In the genomic region with DNA sequence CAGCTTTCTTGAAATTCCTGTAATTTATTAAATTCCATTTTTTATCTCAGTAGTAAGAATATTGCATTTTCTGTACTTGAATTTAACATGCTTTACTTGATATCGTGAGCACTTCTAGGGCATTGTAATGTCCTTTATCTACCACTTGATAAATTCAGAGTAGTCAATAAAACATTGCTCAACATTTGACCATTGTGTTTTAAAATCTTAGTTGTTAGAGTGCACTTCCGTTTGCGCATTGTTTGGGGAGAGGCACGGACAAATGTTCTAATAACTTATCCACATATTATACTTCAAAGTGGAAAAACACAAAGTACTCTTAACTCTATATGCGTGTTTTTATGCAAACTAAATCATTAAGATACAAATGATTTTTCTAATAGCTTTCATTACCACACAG, we compare ENCODE assay signal across 8 cellular contexts. TPM values are rescaled to one million over a fixed set of nuclear protein-coding genes. Genes with fewer than 3 reads are reported as not detected.
DNase-seq lines count a peak whose midpoint lies in the region; FAIRE-seq and TF ChIP-seq lines count a peak whose summit lies in the region.

No MANE protein-coding gene starts in this region.

- H2AK5ac ChIP-seq in H1 (ENCODE audit: low read depth, low read length) = no peak overlapping the region

- peak overlapping the region; percentile 85 to 97 (median 90) for H3K27ac ChIP-seq in Peyer's patch
- no peak overlapping the region for H3K27ac ChIP-seq in H1 (ENCODE audit: low read depth, low read length)

- H2BK120ac ChIP-seq in H1 (replicated peaks; ENCODE audit: low read depth, low read length) = no peak overlapping the region

- H3K4me1 ChIP-seq in Peyer's patch (no peaks in the 10 kb centered on the region), H1 (replicated peaks in 1 of 4; ENCODE audit: control insufficient read depth in 3 of 4, insufficient read depth in 4 of 4, low read length in 3 of 4) (no peaks in the 10 kb centered on the region; a peak in 2 of 7 replicates), mucosa of stomach (ENCODE audit: control insufficient read depth, insufficient read depth, low read length) (peaks cover 4% of the 10 kb centered on the region)

- no peaks in the 10 kb centered on the region for H3K23me2 ChIP-seq in H1 (ENCODE audit: low read depth, low read length)

- H3K36me3 ChIP-seq in Peyer's patch = peaks cover 0 to 5% (median 0%) of the 10 kb centered on the region in 3 donors
- H3K36me3 ChIP-seq in H1 (ENCODE audit: control insufficient read depth in 2 of 4, insufficient read depth in 4 of 4, low read length in 3 of 4) = peaks cover 0 to 4% (median 0%) of the 10 kb centered on the region in 4 experiments; a peak in 1 of 8 replicates
- H3K36me3 ChIP-seq in mucosa of stomach (ENCODE audit: control insufficient read depth, insufficient read depth, low read length) = no peaks in the 10 kb centered on the region

- H3K14ac ChIP-seq in H1 (ENCODE audit: insufficient read length) = no peak overlapping the region

- TF ChIP-seq EP300 in H1 (IDR thresholded peaks at IDR 0.05; ENCODE audit: borderline replicate concordance in 1 of 2, low read depth in 2 of 2, low read length in 2 of 2) = no peak

- H4K5ac ChIP-seq in H1 (ENCODE audit: insufficient read length, low read depth, low read length) = peak overlapping the region; percentile 73

- H3K9ac ChIP-seq in H1 (replicated peaks in 1 of 4; ENCODE audit: extremely low read depth in 1 of 4, low read depth in 3 of 4, low read length in 3 of 4) = peak overlapping the region in 3 of 4 experiments; percentile 5 to 81 (median 61); a peak in 4 of 7 replicates
- peak overlapping the region; percentile 90 for H3K9ac ChIP-seq in mucosa of stomach (ENCODE audit: low read length)

- H4K91ac ChIP-seq in H1 (replicated peaks; ENCODE audit: insufficient read length, low read length) = no peak overlapping the region

- no peak overlapping the region for H2BK20ac ChIP-seq in H1 (ENCODE audit: low read length)

- CTCF ChIA-PET in H1 (lab: Charles Lee; ENCODE audit: partially characterized antibody) = interaction anchor here (0.6 kb wide), 1 partner anchor 657 kb away, joined by 3 read pairs; a partner anchor contains a TSS

- TF ChIP-seq POLR2A in Peyer's patch (IDR thresholded peaks at IDR 0.05) = no peak
- TF ChIP-seq POLR2A in H1 (IDR thresholded peaks at IDR 0.05; ENCODE audit: control extremely low read depth in 1 of 2, low read depth in 2 of 2, low read length in 2 of 2) = no peak

- H2BK5ac ChIP-seq in H1 (ENCODE audit: low read depth, low read length) = no peak overlapping the region

- H3K4me3 ChIP-seq in Peyer's patch = peak overlapping the region; percentile 64 to 81 (median 66)
- H3K4me3 ChIP-seq in H1 (ENCODE audit: extremely low read depth in 1 of 4, insufficient read depth in 2 of 4, low read depth in 3 of 4, low read length in 4 of 4) = peak overlapping the region; percentile 78 to 87 (median 84)
- peak overlapping the region; percentile 21 for H3K4me3 ChIP-seq in mucosa of stomach (ENCODE audit: low read length)

- H3K27ac Mint-ChIP-seq in activated naive CD4-positive, alpha-beta T cell treated with anti-CD3 and anti-CD28 coated beads, Interleukin-2, amount 50 U/mL, for 24 hours = peak overlapping the region; percentile 97

- H2BK15ac ChIP-seq in H1 (ENCODE audit: low read length) = no peak overlapping the region

- no peak overlapping the region for H3K56ac ChIP-seq in H1 (replicated peaks; ENCODE audit: insufficient read length, low read depth, low read length)

- no peak overlapping the region for H2BK12ac ChIP-seq in H1 (ENCODE audit: low read depth, low read length)

- peak overlapping the region; percentile 79 for H2AFZ ChIP-seq in H1 (ENCODE audit: low read length)

- peak in 4 of 6 experiments; percentile 11 to 60 (median 37) for TF ChIP-seq CTCF in Peyer's patch (IDR thresholded peaks at IDR 0.05)
- no peak for TF ChIP-seq CTCF in H1 (IDR thresholded peaks at IDR 0.05; ENCODE audit: control extremely low read depth in 1 of 3, insufficient read depth in 1 of 3, low read depth in 1 of 3, low read length in 3 of 3)

- no peak overlapping the region for H3K4ac ChIP-seq in H1 (replicated peaks; ENCODE audit: insufficient read length, low read depth, low read length)

- peaks cover 0 to 40% of the 10 kb centered on the region in 2 experiments; a peak in 2 of 4 replicates for H3K79me2 ChIP-seq in H1 (ENCODE audit: control insufficient read depth in 1 of 2, insufficient read depth in 2 of 2, low read length in 2 of 2)

- TF ChIP-seq RAD21 in H1 (IDR thresholded peaks at IDR 0.05 in 1 of 2, conservative IDR thresholded peaks at IDR 0.05 in 1 of 2; ENCODE audit: low read depth in 2 of 2, low read length in 2 of 2) = no peak

- peaks cover 57% of the 10 kb centered on the region for H3K4me1 Mint-ChIP-seq in activated naive CD4-positive, alpha-beta T cell treated with anti-CD3 and anti-CD28 coated beads, Interleukin-2, amount 50 U/mL, for 24 hours

- POLR2A ChIA-PET in H1 (lab: Charles Lee; ENCODE audit: partially characterized antibody) = interaction anchor here (1.2 to 1.5 kb wide), 2 partner anchors 25 to 27 kb away, joined by 3 read pairs; no protein-coding TSS in a partner anchor

- H3K79me1 ChIP-seq in H1 (ENCODE audit: low read depth, low read length) = no peaks in the 10 kb centered on the region; the same call in 1 of the 2 replicates

- no peak for DNase-seq in activated naive CD4-positive, alpha-beta T cell treated with Interleukin-2 at 50 U/mL for 16 hours
- DNase-seq in Peyer's patch = no peak
- no peak for DNase-seq in H1 (ENCODE audit: low read depth in 1 of 2, low spot score in 2 of 2)
- no peak for DNase-seq in NCI-H82 treated with DMSO at 0.1 percent for 48 hours (lab: John Stamatoyannopoulos, UW; ENCODE audit: unreplicated experiment)
- DNase-seq in stimulated activated CD4-positive, alpha-beta T cell treated with anti-CD3 and anti-CD28 coated beads, Interleukin-4, amount 100 ng/mL, for 24 hours = no peak
- DNase-seq in activated CD8-positive, alpha-beta memory T cell treated with anti-CD3 and anti-CD28 coated beads for 24 hours = no peak

- H3K9me3 ChIP-seq in Peyer's patch (no peaks in the 10 kb centered on the region), H1 (ENCODE audit: insufficient read depth in 2 of 2, low read depth in 1 of 2, low read length in 1 of 2) (no peaks in the 10 kb centered on the region), mucosa of stomach (ENCODE audit: control insufficient read depth, low read length) (no peaks in the 10 kb centered on the region)

- WGBS in H1 (ENCODE audit: extremely low coverage in 1 of 2, insufficient coverage in 1 of 2, insufficient read length in 1 of 2, insufficient replicate concordance in 2 of 2, low coverage in 1 of 2, low lambda C conversion rate in 2 of 2, missing lambda C conversion rate in 1 of 2), 2 experiments = 17% methylated on average over 5 of the region's 5 CpGs; no CpG with 5 or more reads in 1 of the 2 experiments

- no peaks in the 10 kb centered on the region for H3K27me3 Mint-ChIP-seq in activated naive CD4-positive, alpha-beta T cell treated with anti-CD3 and anti-CD28 coated beads, Interleukin-2, amount 50 U/mL, for 24 hours

- H4K8ac ChIP-seq in H1 (ENCODE audit: extremely low read depth, insufficient read depth, low read length) = no peak overlapping the region

- peak overlapping the region; percentile 67 to 70 for H3K4me2 ChIP-seq in H1 (ENCODE audit: insufficient read depth in 1 of 2, low read depth in 2 of 2, low read length in 2 of 2)

- H3K23ac ChIP-seq in H1 (ENCODE audit: insufficient read length) = no peak overlapping the region

- no peak for FAIRE-seq in H1 (lab: Jason Lieb, UNC)

- no peaks in the 10 kb centered on the region for H3K9me3 Mint-ChIP-seq in activated naive CD4-positive, alpha-beta T cell treated with anti-CD3 and anti-CD28 coated beads, Interleukin-2, amount 50 U/mL, for 24 hours

- no peaks in the 10 kb centered on the region for H4K20me1 ChIP-seq in H1 (replicated peaks in 1 of 2; ENCODE audit: control insufficient read depth in 1 of 2, insufficient read depth in 2 of 2, low read length in 2 of 2)

- peaks cover 21% of the 10 kb centered on the region for H3K36me3 Mint-ChIP-seq in activated naive CD4-positive, alpha-beta T cell treated with anti-CD3 and anti-CD28 coated beads, Interleukin-2, amount 50 U/mL, for 24 hours

- H3K4me3 Mint-ChIP-seq in activated naive CD4-positive, alpha-beta T cell treated with anti-CD3 and anti-CD28 coated beads, Interleukin-2, amount 50 U/mL, for 24 hours = peak overlapping the region; percentile 94

- H3K18ac ChIP-seq in H1 (ENCODE audit: extremely low read depth, low read length) = no peak overlapping the region

- H3K27me3 ChIP-seq in Peyer's patch (no peaks in the 10 kb centered on the region), H1 (replicated peaks in 1 of 4; ENCODE audit: control insufficient read depth in 3 of 4, extremely low read depth in 1 of 4, insufficient read depth in 3 of 4, low read length in 3 of 4) (no peaks in the 10 kb centered on the region), mucosa of stomach (ENCODE audit: control insufficient read depth, insufficient read depth, low read length) (no peaks in the 10 kb centered on the region)

TF ChIP-seq in H1, 55 proteins besides CTCF, POLR2A, EP300 and RAD21 (continues in another document):
- no peak for TF ChIP-seq CBX5 (IDR thresholded peaks at IDR 0.05; ENCODE audit: low read depth, low read length)
- no peak for TF ChIP-seq HDAC6 (IDR thresholded peaks at IDR 0.05; ENCODE audit: low read depth, low read length)
- TF ChIP-seq BRCA1 (IDR thresholded peaks at IDR 0.05; ENCODE audit: low read depth, low read length) = no peak

RNA-seq across cellular contexts. Expression of a gene that starts 0.4 kb away (rescaled TPM):
- total RNA-seq in Peyer's patch = 1 to 10 TPM; 1.1 to 4.1 (median 2.9) TPM
- total RNA-seq in H1 (2021; fragmentation: NEBNext Ultra II Directional; extraction: Animal tissue kit (Norgen Biotek cat#: 25700)) = 6.5 and 7.4 TPM in 2 replicates
- polyA plus RNA-seq in H1 (2011; rRNA removed) = 2.0 and 4.0 TPM in 2 replicates
- polyA plus RNA-seq in H1 (2011; cell fraction: cytosol; rRNA removed) = 3.6 TPM
- polyA plus RNA-seq in H1 (2011; cell fraction: nucleus; rRNA removed) = 3.0 TPM
- 2.0 to 4.5 TPM (median 3.5 TPM) in 4 replicates for polyA plus RNA-seq in H1 (2012, experiment 1 of 2)
- 0.58 TPM for polyA plus RNA-seq in H1 (2012, experiment 2 of 2)
- 4.3 TPM for polyA plus RNA-seq in H1 (2013, experiment 1 of 2)
- polyA plus RNA-seq in H1 (2013, experiment 2 of 2) = 3.9 TPM
- 5.3 and 8.0 TPM in 2 replicates for polyA minus RNA-seq in H1 (2011; rRNA and poly(A)+ RNA removed)
- polyA minus RNA-seq in H1 (2011; cell fraction: cytosol; rRNA and poly(A)+ RNA removed) = 3.2 TPM
- polyA minus RNA-seq in H1 (2011; cell fraction: nucleus; rRNA and poly(A)+ RNA removed) = 11.3 TPM

RNA-seq across cellular contexts. Expression of a gene that starts 0.7 kb away (rescaled TPM):
- 1 to 10 TPM; 5.4 to 9.5 (median 7.2) TPM for total RNA-seq in Peyer's patch
- 32.0 and 32.4 TPM in 2 replicates for total RNA-seq in H1 (2021; fragmentation: NEBNext Ultra II Directional; extraction: Animal tissue kit (Norgen Biotek cat#: 25700))
- polyA plus RNA-seq in H1 (2011; rRNA removed) = 4.9 and 10.4 TPM in 2 replicates
- 17.0 TPM for polyA plus RNA-seq in H1 (2011; cell fraction: cytosol; rRNA removed)
- 9.1 TPM for polyA plus RNA-seq in H1 (2011; cell fraction: nucleus; rRNA removed)
- polyA plus RNA-seq in H1 (2012, experiment 1 of 2) = 19.0 to 39.8 TPM (median 24.6 TPM) in 4 replicates
- polyA plus RNA-seq in H1 (2012, experiment 2 of 2) = 14.1 TPM
- polyA plus RNA-seq in H1 (2013, experiment 1 of 2) = 15.6 TPM
- polyA plus RNA-seq in H1 (2013, experiment 2 of 2) = 14.7 TPM
- 10.6 and 22.3 TPM in 2 replicates for polyA minus RNA-seq in H1 (2011; rRNA and poly(A)+ RNA removed)
- 13.3 TPM for polyA minus RNA-seq in H1 (2011; cell fraction: cytosol; rRNA and poly(A)+ RNA removed)
- polyA minus RNA-seq in H1 (2011; cell fraction: nucleus; rRNA and poly(A)+ RNA removed) = 49.2 TPM

Comparison
In these comparisons a context has a peak if more than half of its experiments do, and no peak if none do; other contexts are left out.
1. H3K4me3 ChIP-seq: peak in every context shown above with its lines; median percentile 84 in H1; 66 in Peyer's patch; 21 in mucosa of stomach.
2. CTCF ChIP-seq: peak in Peyer's patch (4 of 6); none in H1 (0 of 3).